1 cellular context compared by ENCODE assay signal in genomic region chr3:46924921-46925584, GRCh38.
TF ChIP-seq lines count a peak whose summit lies in the region.

No MANE protein-coding gene starts in this region.

TF ChIP-seq in K562, 482 proteins besides CTCF, POLR2A, EP300 and RAD21:
- no peak for TF ChIP-seq FOS (IDR thresholded peaks at IDR 0.05; ENCODE audit: extremely low read depth, insufficient read length)
- TF ChIP-seq POLR2G (IDR thresholded peaks at IDR 0.05; ENCODE audit: low read depth, low read length) = 0 out of 2 replicates have a peak, but pooled peaks have one; percentile 30
